In genomic region chr7:29805031-29805430, GRCh38 we compare ENCODE assay signal across 20 cellular contexts. TPM values are rescaled to one million over a fixed set of nuclear protein-coding genes. Genes with fewer than 3 reads are reported as not detected.
DNase-seq lines count a peak whose midpoint lies in the region; TF ChIP-seq lines count a peak whose summit lies in the region.
"Had no signal": no experiment of that assay in that cellular context is flagged by ENCODE, and none has a peak within 500 bp of the region (broad histone marks: within the 10 kb centered on the region; RNA-seq: fewer than 3 reads in every experiment).

No MANE protein-coding gene starts in this region.

- H3K4me1 Mint-ChIP-seq in brain = peaks cover 31% of the 10 kb centered on the region
- H3K4me1 Mint-ChIP-seq in nephron progenitor cell = peaks cover 24% of the 10 kb centered on the region
- no peaks in the 10 kb centered on the region for H3K4me1 Mint-ChIP-seq in type B pancreatic cell (ENCODE audit: unreplicated experiment)

- H3K9me3 Mint-ChIP-seq in brain (peaks cover 0 to 3% (median 0%) of the 10 kb centered on the region in 5 experiments), nephron progenitor cell (no peaks in the 10 kb centered on the region), type B pancreatic cell (no peaks in the 10 kb centered on the region)

- H3K36me3 Mint-ChIP-seq in brain = no peaks in the 10 kb centered on the region
- H3K36me3 Mint-ChIP-seq in nephron progenitor cell (ENCODE audit: low read depth) = no peaks in the 10 kb centered on the region
- no peaks in the 10 kb centered on the region for H3K36me3 Mint-ChIP-seq in type B pancreatic cell
- H3K36me3 Mint-ChIP-seq: CD4-positive, CD25-positive, alpha-beta regulatory T cell; CD8-positive, alpha-beta memory T cell had no signal

- peak; percentile 7 for DNase-seq in epithelial cell of esophagus (ENCODE audit: low read depth)
- no peak for DNase-seq in nephron progenitor cell
- DNase-seq in type B pancreatic cell (ENCODE audit: extremely low spot score, unreplicated experiment) = no peak
- DNase-seq in T-helper 9 cell = no peak
- DNase-seq in NCI-H524 treated with DMSO at 0.1 percent for 48 hours (lab: John Stamatoyannopoulos, UW) = no peak
- DNase-seq in SW480 (ENCODE audit: low spot score) = no peak
- DNase-seq: BE2C; C1 segment of cervical spinal cord; CD4-positive, CD25-positive, alpha-beta regulatory T cell; CD8-positive, alpha-beta memory T cell; COR-L47; DMS 273 treated with DMSO at 0.1 percent for 48 hours; DMS79; GDM1; GM23248; HCEC 1CT had no signal

- no peak overlapping the region for H3K27ac Mint-ChIP-seq in brain
- H3K27ac Mint-ChIP-seq in nephron progenitor cell = no peak overlapping the region
- H3K27ac Mint-ChIP-seq in type B pancreatic cell = no peak overlapping the region
- H3K27ac Mint-ChIP-seq: CD4-positive, CD25-positive, alpha-beta regulatory T cell; CD8-positive, alpha-beta memory T cell had no signal

- TF ChIP-seq CTCF in brain (conservative IDR thresholded peaks at IDR 0.05) (no peak), epithelial cell of esophagus (IDR thresholded peaks at IDR 0.05; ENCODE audit: insufficient read depth, low read depth, low read length, missing control alignments) (no peak), nephron progenitor cell (IDR thresholded peaks at IDR 0.05) (no peak), type B pancreatic cell (conservative IDR thresholded peaks at IDR 0.05) (no peak)

- H3K4me3 Mint-ChIP-seq in brain (peak overlapping the region; percentile 19 to 79 (median 77)), nephron progenitor cell (peak overlapping the region; percentile 78), type B pancreatic cell (peak overlapping the region; percentile 81)
- H3K4me3 Mint-ChIP-seq: CD4-positive, CD25-positive, alpha-beta regulatory T cell had no signal

- H3K4me3 ChIP-seq in epithelial cell of esophagus (ENCODE audit: low read length) = no peak overlapping the region
- H3K4me3 ChIP-seq: GM23248 had no signal

- peaks cover 11% of the 10 kb centered on the region for H3K27me3 Mint-ChIP-seq in brain
- H3K27me3 Mint-ChIP-seq in nephron progenitor cell (ENCODE audit: low read depth, poor library complexity) = peaks cover 73% of the 10 kb centered on the region
- peaks cover 78% of the 10 kb centered on the region for H3K27me3 Mint-ChIP-seq in type B pancreatic cell

RNA-seq across cellular contexts. Expression of gene WIPF3, which starts 1.3 kb away (rescaled TPM):
- 17.6 TPM for polyA plus RNA-seq in brain (ENCODE audit: insufficient read depth, low read depth, low replicate concordance)
- 1.7 TPM in 2 replicates for total RNA-seq in type B pancreatic cell (ENCODE audit: low replicate concordance)
- total RNA-seq: A172; CD4-positive, CD25-positive, alpha-beta regulatory T cell; CD8-positive, alpha-beta memory T cell; Daoy; GM23248; HT1080 had no signal
- polyA plus RNA-seq: CD4-positive, CD25-positive, alpha-beta regulatory T cell; CD8-positive, alpha-beta memory T cell; GM23248 had no signal
